ENCODE assay signal across 24 cellular contexts in genomic region chr21:38929652-38930051, GRCh38.
"Had no signal": no experiment of that assay in that cellular context is flagged by ENCODE, and none has a peak within 500 bp of the region (broad histone marks: within the 10 kb centered on the region; RNA-seq: fewer than 3 reads in every experiment).

No MANE protein-coding gene starts in this region.

- H3K4me1 Mint-ChIP-seq: activated naive CD4-positive, alpha-beta T cell treated with anti-CD3 and anti-CD28 coated beads, Interleukin-2, amount 10 ng/mL, durations not matched to agents 7 days and 5 days; activated naive CD8-positive, alpha-beta T cell treated with anti-CD3 and anti-CD28 coated beads, Interleukin-2, amount 10 ng/mL, durations not matched to agents 7 days and 5 days had no signal

- H3K4me3 ChIP-seq: coronary artery, dorsolateral prefrontal cortex, gastrocnemius medialis, pancreas, prostate gland, spleen, testis, transverse colon had no signal

- H3K9me3 ChIP-seq: gastrocnemius medialis, pancreas, prostate gland, testis, transverse colon had no signal

- H3K4me3 Mint-ChIP-seq: activated naive CD4-positive, alpha-beta T cell treated with anti-CD3 and anti-CD28 coated beads, Interleukin-2, amount 10 ng/mL, durations not matched to agents 7 days and 5 days; activated naive CD8-positive, alpha-beta T cell treated with anti-CD3 and anti-CD28 coated beads, Interleukin-2, amount 10 ng/mL, durations not matched to agents 7 days and 5 days had no signal

- H3K27me3 ChIP-seq: brain microvascular endothelial cell, dorsolateral prefrontal cortex, gastrocnemius medialis, pancreas, testis, transverse colon had no signal

- DNase-seq: activated CD4-positive, alpha-beta T cell treated with anti-CD3 and anti-CD28 coated beads for 48 hours; activated CD4-positive, alpha-beta T cell treated with anti-CD3 and anti-CD28 coated beads, Interleukin-2, amount 50 U/mL, for 48 hours; activated CD8-positive, alpha-beta memory T cell treated with anti-CD3 and anti-CD28 coated beads for 24 hours; activated effector memory CD4-positive, alpha-beta T cell treated with Interleukin-2 at 50 U/mL for 16 hours; activated naive CD4-positive, alpha-beta T cell treated with anti-CD3 and anti-CD28 coated beads, Interleukin-2, amount 10 ng/mL, durations not matched to agents 7 days and 5 days; activated naive CD8-positive, alpha-beta T cell treated with anti-CD3 and anti-CD28 coated beads, Interleukin-2, amount 10 ng/mL, durations not matched to agents 7 days and 5 days; brain microvascular endothelial cell; dorsolateral prefrontal cortex; effector memory CD4-positive, alpha-beta T cell; erythroblast; gastrocnemius medialis; glutamatergic neuron; left colon; nucleus accumbens; pancreas; retina; spleen; stimulated activated naive CD4-positive, alpha-beta T cell treated with Interleukin-2 at 50 U/mL for 16 hours; testis; transverse colon had no signal

- H3K36me3 ChIP-seq: brain microvascular endothelial cell, gastrocnemius medialis, pancreas, prostate gland, spleen, transverse colon had no signal

- H3K9me3 Mint-ChIP-seq: activated naive CD4-positive, alpha-beta T cell treated with anti-CD3 and anti-CD28 coated beads, Interleukin-2, amount 10 ng/mL, durations not matched to agents 7 days and 5 days had no signal

- H3K27ac Mint-ChIP-seq: activated naive CD4-positive, alpha-beta T cell treated with anti-CD3 and anti-CD28 coated beads, Interleukin-2, amount 10 ng/mL, durations not matched to agents 7 days and 5 days; activated naive CD8-positive, alpha-beta T cell treated with anti-CD3 and anti-CD28 coated beads, Interleukin-2, amount 10 ng/mL, durations not matched to agents 7 days and 5 days had no signal

- H3K4me1 ChIP-seq: prostate gland had no signal

- ATAC-seq: activated CD4-positive, CD25-positive, alpha-beta regulatory T cell treated with anti-CD3 and anti-CD28 coated beads, Interleukin-2, amount 50 U/mL, for 24 hours; gastrocnemius medialis; left colon; pancreas had no signal

- H3K27ac ChIP-seq: brain microvascular endothelial cell, gastrocnemius medialis, pancreas, testis, VCaP had no signal

- H3K36me3 Mint-ChIP-seq: activated naive CD4-positive, alpha-beta T cell treated with anti-CD3 and anti-CD28 coated beads, Interleukin-2, amount 10 ng/mL, durations not matched to agents 7 days and 5 days; activated naive CD8-positive, alpha-beta T cell treated with anti-CD3 and anti-CD28 coated beads, Interleukin-2, amount 10 ng/mL, durations not matched to agents 7 days and 5 days had no signal
